ENCODE assay signal across 9 cellular contexts in the genomic region with DNA sequence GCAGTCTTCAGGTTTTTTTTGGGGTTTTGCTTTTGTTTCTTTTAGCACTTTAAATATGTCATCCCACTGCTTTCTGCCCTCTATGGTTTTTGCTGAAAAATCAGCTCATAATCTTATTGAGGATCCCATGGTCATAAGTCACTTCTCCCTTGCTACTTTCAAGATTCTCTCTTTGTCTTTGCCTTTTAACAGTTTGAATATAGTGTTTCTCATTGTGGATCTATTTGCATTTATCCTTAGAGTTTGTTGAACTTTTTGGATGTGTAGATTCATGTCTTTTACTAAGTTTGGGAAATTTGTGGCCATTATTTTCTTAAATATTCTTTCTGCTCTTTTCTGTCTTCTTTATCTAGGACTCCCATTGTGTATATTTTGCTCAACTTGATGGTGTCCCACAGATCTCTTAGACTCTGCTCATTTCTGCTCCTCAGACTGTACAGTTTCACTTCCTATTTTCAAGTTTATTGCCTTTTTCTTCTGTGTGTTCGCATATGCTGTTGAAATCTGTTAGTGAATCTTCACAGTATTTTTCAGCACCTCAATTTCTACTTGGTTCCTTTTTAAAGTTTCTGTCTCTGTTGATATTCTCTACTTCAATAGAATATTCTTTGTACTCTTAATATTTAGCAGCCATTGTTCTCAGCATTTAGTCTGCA.
DNase-seq lines count a peak whose midpoint lies in the region; ATAC-seq and TF ChIP-seq lines count a peak whose summit lies in the region.
"Had no signal": no experiment of that assay in that cellular context is flagged by ENCODE, and none has a peak within 500 bp of the region (broad histone marks: within the 10 kb centered on the region; RNA-seq: fewer than 3 reads in every experiment).

No MANE protein-coding gene starts in this region.

- CTCF ChIA-PET in CD8-positive, alpha-beta T cell (lab: Charles Lee), result interaction anchor here (0.8 to 1.8 kb wide), 4 partner anchors 8 to 209 kb away, joined by 3 to 9 read pairs (median 4); no protein-coding TSS in a partner anchor
- CTCF ChIA-PET in T-cell (lab: Charles Lee), result interaction anchor here (0.5 to 1.0 kb wide), 3 partner anchors 9 to 253 kb away, joined by 3 to 5 read pairs (median 3); no protein-coding TSS in a partner anchor

- no peaks in the 10 kb centered on the region for H3K27me3 Mint-ChIP-seq in CD8-positive, alpha-beta T cell (ENCODE audit: low read depth)
- H3K27me3 Mint-ChIP-seq in T-cell, result no peaks in the 10 kb centered on the region

- no peak for TF ChIP-seq POLR2A in erythroblast (IDR thresholded peaks at IDR 0.05; ENCODE audit: low read length)

- no peak for ATAC-seq in CD8-positive, alpha-beta T cell
- ATAC-seq in GM19351 (IDR thresholded peaks at IDR 0.05; ENCODE audit: unreplicated experiment), result peak; percentile 93
- ATAC-seq in HG03108 (IDR thresholded peaks at IDR 0.05; ENCODE audit: unreplicated experiment), result peak; percentile 84
- no peak for ATAC-seq in T-cell (replicated peaks in 1 of 4)
- no peak for ATAC-seq in left cardiac atrium

- H3K36me3 ChIP-seq in CD8-positive, alpha-beta T cell (ENCODE audit: insufficient read depth, low read length), result no peaks in the 10 kb centered on the region
- H3K36me3 ChIP-seq in tibial artery, result peaks cover 4 to 11% (median 10%) of the 10 kb centered on the region in 3 donors

- POLR2A ChIA-PET in CD8-positive, alpha-beta T cell (lab: Charles Lee), result interaction anchor here (0.6 to 1.0 kb wide), 3 partner anchors 11 to 1032 kb away, joined by 3 read pairs; no protein-coding TSS in a partner anchor
- POLR2A ChIA-PET in T-cell (lab: Charles Lee), result no interaction called here

- H3K27ac ChIP-seq in CD8-positive, alpha-beta T cell (ENCODE audit: low read depth, low read length), result no peak overlapping the region
- no peak overlapping the region for H3K27ac ChIP-seq in tibial artery

- TF ChIP-seq CTCF in CD8-positive, alpha-beta T cell (IDR thresholded peaks at IDR 0.05), result no peak
- TF ChIP-seq CTCF in tibial artery (IDR thresholded peaks at IDR 0.05), result no peak

- H3K27ac Mint-ChIP-seq in CD8-positive, alpha-beta T cell, result peak overlapping the region; percentile 1
- H3K27ac Mint-ChIP-seq in T-cell, result peak overlapping the region; percentile 19 to 40

- H3K4me3 Mint-ChIP-seq in CD8-positive, alpha-beta T cell, result no peak overlapping the region
- no peak overlapping the region for H3K4me3 Mint-ChIP-seq in T-cell

- no peaks in the 10 kb centered on the region for H3K4me1 ChIP-seq in CD8-positive, alpha-beta T cell (ENCODE audit: insufficient read depth, low read length)
- H3K4me1 ChIP-seq in tibial artery, result peaks cover 0 to 33% (median 11%) of the 10 kb centered on the region in 4 donors

- H3K9me3 ChIP-seq in CD8-positive, alpha-beta T cell (ENCODE audit: low read length), result no peaks in the 10 kb centered on the region
- peaks cover 0 to 7% (median 5%) of the 10 kb centered on the region in 3 donors for H3K9me3 ChIP-seq in tibial artery

- H3K4me3 ChIP-seq in CD8-positive, alpha-beta T cell (ENCODE audit: low read depth, low read length), result no peak overlapping the region
- no peak overlapping the region for H3K4me3 ChIP-seq in tibial artery

- H3K9me3 Mint-ChIP-seq in CD8-positive, alpha-beta T cell, result peaks cover 7% of the 10 kb centered on the region
- H3K9me3 Mint-ChIP-seq in T-cell, result peaks cover 5 to 8% (median 7%) of the 10 kb centered on the region in 3 donors

- peaks cover 62% of the 10 kb centered on the region for H3K4me1 Mint-ChIP-seq in CD8-positive, alpha-beta T cell (ENCODE audit: low read depth)
- H3K4me1 Mint-ChIP-seq in T-cell, result peaks cover 69 to 73% (median 73%) of the 10 kb centered on the region in 3 donors

- peaks cover 34% of the 10 kb centered on the region for H3K36me3 Mint-ChIP-seq in CD8-positive, alpha-beta T cell
- peaks cover 15% of the 10 kb centered on the region for H3K36me3 Mint-ChIP-seq in T-cell

- no peaks in the 10 kb centered on the region for H3K27me3 ChIP-seq in CD8-positive, alpha-beta T cell (ENCODE audit: insufficient read depth, low read length)
- H3K27me3 ChIP-seq in tibial artery, result no peaks in the 10 kb centered on the region

- DNase-seq in CD8-positive, alpha-beta T cell, result no peak
- DNase-seq in T-cell (no peak), mesenteric fat pad (ENCODE audit: low spot score) (no peak), erythroblast (lab: John Stamatoyannopoulos, UW) (no peak), left cardiac atrium (no peak), tibial artery (no peak)
- DNase-seq: DMS79 had no signal

- intact Hi-C loops in CD8-positive, alpha-beta T cell (cut with DNase I, micrococcal nuclease), result no loop called here
- intact Hi-C loops in left cardiac atrium (cut with DNase I) (no loop called here), tibial artery (cut with DNase I; ENCODE audit: low total_unique reads) (loop anchor here (10.0 kb wide), 1 partner anchor 132 kb away; no protein-coding TSS in a partner anchor)

Comparison
In these comparisons a context has a peak if more than half of its experiments do, and no peak if none do; other contexts are left out.
1. ATAC-seq: peak in GM19351 (single experiment) and HG03108 (single experiment); none in CD8-positive, alpha-beta T cell (single experiment), T-cell (0 of 4) and left cardiac atrium (0 of 2).